ENCODE assay signal across 17 cellular contexts in the genomic region with DNA sequence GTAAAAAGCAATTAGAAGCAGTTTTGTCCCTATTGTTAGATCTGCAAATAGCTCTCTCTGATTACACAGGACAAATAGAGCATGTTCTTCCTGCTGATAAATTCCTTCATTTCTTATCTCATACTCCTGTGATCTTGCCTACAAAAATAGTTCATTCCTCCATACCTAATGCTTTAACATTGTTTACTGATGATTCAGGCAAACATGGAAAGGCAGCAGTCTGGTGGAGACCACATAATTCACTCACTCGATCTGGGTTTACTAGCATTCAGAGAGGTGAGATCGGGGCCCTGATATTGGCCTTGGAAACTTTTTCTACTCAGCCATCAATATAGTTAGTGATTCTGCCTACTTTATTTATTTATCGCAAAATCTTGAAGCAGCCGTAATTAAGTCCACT. TPM values are rescaled to one million over a fixed set of nuclear protein-coding genes. Genes with fewer than 3 reads are reported as not detected.
"Had no signal": no experiment of that assay in that cellular context is flagged by ENCODE, and none has a peak within 500 bp of the region (broad histone marks: within the 10 kb centered on the region; RNA-seq: fewer than 3 reads in every experiment).

No MANE protein-coding gene starts in this region.

- DNase-seq: activated CD4-positive, alpha-beta T cell treated with anti-CD3 and anti-CD28 coated beads, Interleukin-2, amount 50 U/mL, for 4 hours; activated effector memory CD4-positive, alpha-beta T cell treated with Interleukin-2 at 50 U/mL for 16 hours; activated T-cell treated with anti-CD3 and anti-CD28 coated beads, Interleukin-2, amount 50 U/mL, for 24 hours; amygdala; head of caudate nucleus; left ventricle myocardium superior; naive B cell; SK-N-SH; stimulated activated CD4-positive, alpha-beta T cell treated with anti-CD3 and anti-CD28 coated beads, Interleukin-1b, Interleukin-23, amount 100 ng/mL, for 48 hours; stimulated activated naive CD4-positive, alpha-beta T cell; substantia nigra; transverse colon had no signal

- ATAC-seq: activated naive CD4-positive, alpha-beta T cell treated with anti-CD3 and anti-CD28 coated beads, Interleukin-2, amount 50 U/mL, for 72 hours; foreskin keratinocyte; left ventricle myocardium superior had no signal

- H3K79me2 ChIP-seq: parathyroid adenoma had no signal

- H3K4me1 ChIP-seq: breast epithelium, foreskin keratinocyte, parathyroid adenoma, transverse colon had no signal

- H3K27ac ChIP-seq: breast epithelium, foreskin keratinocyte, parathyroid adenoma, transverse colon had no signal

- H3K9ac ChIP-seq: parathyroid adenoma, SK-N-SH had no signal

- H3K36me3 ChIP-seq: breast epithelium, transverse colon had no signal

- H3K9me3 ChIP-seq: breast epithelium, SK-N-SH, transverse colon had no signal

- H2AFZ ChIP-seq: parathyroid adenoma had no signal

- H3K4me2 ChIP-seq: SK-N-SH had no signal

- H3K4me3 ChIP-seq: breast epithelium, transverse colon had no signal

RNA-seq across cellular contexts. Expression of a gene that starts 22.6 kb away (rescaled TPM):
- polyA plus RNA-seq: foreskin keratinocyte had no signal

RNA-seq across cellular contexts. Expression of a gene that starts 43.8 kb away (rescaled TPM):
- total RNA-seq: foreskin keratinocyte had no signal
- polyA plus RNA-seq: foreskin keratinocyte, keratinocyte, SK-N-SH had no signal
